In genomic region chr19:31119951-31120690, GRCh38 we compare ENCODE assay signal across 20 cellular contexts.
"Had no signal": no experiment of that assay in that cellular context is flagged by ENCODE, and none has a peak within 500 bp of the region (broad histone marks: within the 10 kb centered on the region; RNA-seq: fewer than 3 reads in every experiment).

No MANE protein-coding gene starts in this region.

- H3K27me3 ChIP-seq: breast epithelium, esophagus muscularis mucosa, right lobe of liver had no signal

- H3K9ac ChIP-seq: parathyroid adenoma had no signal

- DNase-seq: activated CD4-positive, alpha-beta T cell treated with anti-CD3 and anti-CD28 coated beads, Interleukin-2, amount 10 ng/mL, durations not matched to agents 7 days and 5 days; activated CD8-positive, alpha-beta T cell treated with anti-CD3 and anti-CD28 coated beads, Interleukin-2, amount 10 ng/mL, durations not matched to agents 7 days and 5 days; activated gamma-delta T cell; activated naive CD4-positive, alpha-beta T cell treated with anti-CD3 and anti-CD28 coated beads, Interleukin-2, amount 50 U/mL, for 16 hours; activated naive CD8-positive, alpha-beta T cell treated with anti-CD3 and anti-CD28 coated beads, Interleukin-2, amount 50 U/mL, for 24 hours; anterior cingulate cortex; effector CD4-positive, alpha-beta T cell; heart left ventricle; mucosa of descending colon; naive B cell; nucleus accumbens; right lobe of liver; stimulated activated CD4-positive, alpha-beta T cell treated with anti-CD3 and anti-CD28 coated beads, Interleukin-4, amount 100 ng/mL, for 1 hour; stimulated activated naive CD4-positive, alpha-beta T cell had no signal

- H3K27ac ChIP-seq: breast epithelium, esophagus muscularis mucosa, heart left ventricle, parathyroid adenoma, right lobe of liver, VCaP had no signal

- H3K4me1 ChIP-seq: breast epithelium, esophagus muscularis mucosa, parathyroid adenoma, right lobe of liver had no signal

- H3K9me3 ChIP-seq: breast epithelium, esophagus muscularis mucosa, heart left ventricle, mucosa of descending colon, right lobe of liver had no signal

- H3K36me3 ChIP-seq: breast epithelium, esophagus muscularis mucosa, heart left ventricle, right lobe of liver had no signal

- ATAC-seq: activated CD4-positive, CD25-positive, alpha-beta regulatory T cell treated with anti-CD3 and anti-CD28 coated beads, Interleukin-2, amount 50 U/mL, for 24 hours; activated CD8-positive, alpha-beta T cell treated with anti-CD3 and anti-CD28 coated beads, Interleukin-2, amount 10 ng/mL, durations not matched to agents 7 days and 5 days; activated naive CD8-positive, alpha-beta T cell treated with anti-CD3 and anti-CD28 coated beads, Interleukin-2, amount 50 U/mL, for 24 hours; heart left ventricle; right lobe of liver; SK-N-SH treated with all-trans-retinoic acid at 6 μM for 48 hours had no signal

- H2AFZ ChIP-seq: parathyroid adenoma had no signal

- H3K4me3 ChIP-seq: breast epithelium, esophagus muscularis mucosa, heart left ventricle, mucosa of descending colon, right lobe of liver had no signal
